In genomic region chr5:172107606-172108005, GRCh38 we compare ENCODE assay signal across 9 cellular contexts.
DNase-seq lines count a peak whose midpoint lies in the region; ATAC-seq and TF ChIP-seq lines count a peak whose summit lies in the region.
"Had no signal": no experiment of that assay in that cellular context is flagged by ENCODE, and none has a peak within 500 bp of the region (broad histone marks: within the 10 kb centered on the region; RNA-seq: fewer than 3 reads in every experiment).

No MANE protein-coding gene starts in this region.

- POLR2A ChIA-PET in activated CD8-positive, alpha-beta T cell treated with anti-CD3 and anti-CD28 coated beads, Interleukin-2, amount 10 ng/mL, durations not matched to agents 7 days and 5 days (lab: Charles Lee), result interaction anchor here (0.8 to 1.1 kb wide), 4 partner anchors 66 to 81 kb away, joined by 3 to 5 read pairs (median 3); partner anchors contain the start of gene STK10
- POLR2A ChIA-PET in activated CD4-positive, alpha-beta memory T cell treated with anti-CD3 and anti-CD28 coated beads, Interleukin-2, amount 10 ng/mL, durations not matched to agents 7 days and 5 days (lab: Charles Lee), result interaction anchor here (1.2 to 28.3 kb wide), 2 partner anchors 11 to 73 kb away, joined by 3 to 905 read pairs; partner anchors contain the start of gene STK10

- H3K27me3 ChIP-seq in suprapubic skin, result no peaks in the 10 kb centered on the region

- H3K27ac ChIP-seq in suprapubic skin, result no peak overlapping the region
- H3K27ac ChIP-seq: C4-2B had no signal

- CTCF ChIA-PET in activated CD8-positive, alpha-beta memory T cell treated with anti-CD3 and anti-CD28 coated beads, Interleukin-2, amount 10 ng/mL, durations not matched to agents 7 days and 5 days (lab: Charles Lee), result interaction anchor here (0.7 to 19.9 kb wide), 9 partner anchors 9 to 186 kb away, joined by 3 to 257 read pairs (median 4); partner anchors contain the start of genes FBXW11, STK10 and UBTD2
- CTCF ChIA-PET in activated CD8-positive, alpha-beta T cell treated with anti-CD3 and anti-CD28 coated beads, Interleukin-2, amount 10 ng/mL, durations not matched to agents 7 days and 5 days (lab: Charles Lee), result interaction anchor here (0.7 to 9.4 kb wide), 9 partner anchors 16 to 178 kb away, joined by 3 to 136 read pairs (median 6); partner anchors contain the start of gene STK10
- CTCF ChIA-PET in activated CD4-positive, alpha-beta memory T cell treated with anti-CD3 and anti-CD28 coated beads, Interleukin-2, amount 10 ng/mL, durations not matched to agents 7 days and 5 days (lab: Charles Lee), result interaction anchor here (0.6 to 6.1 kb wide), 6 partner anchors 9 to 175 kb away, joined by 3 to 59 read pairs (median 6); partner anchors contain the start of gene STK10

- no peak for TF ChIP-seq EP300 in suprapubic skin (IDR thresholded peaks at IDR 0.05)

- TF ChIP-seq CTCF in suprapubic skin (IDR thresholded peaks at IDR 0.05), result no peak

- H3K9me3 ChIP-seq in suprapubic skin, result no peaks in the 10 kb centered on the region

- H3K4me3 Mint-ChIP-seq in activated CD8-positive, alpha-beta memory T cell treated with anti-CD3 and anti-CD28 coated beads, Interleukin-2, amount 10 ng/mL, durations not matched to agents 7 days and 5 days, result no peak overlapping the region
- H3K4me3 Mint-ChIP-seq in activated CD8-positive, alpha-beta T cell treated with anti-CD3 and anti-CD28 coated beads, Interleukin-2, amount 10 ng/mL, durations not matched to agents 7 days and 5 days, result no peak overlapping the region
- H3K4me3 Mint-ChIP-seq in activated CD4-positive, alpha-beta memory T cell treated with anti-CD3 and anti-CD28 coated beads, Interleukin-2, amount 10 ng/mL, durations not matched to agents 7 days and 5 days, result no peak overlapping the region

- H3K4me1 Mint-ChIP-seq in activated CD8-positive, alpha-beta memory T cell treated with anti-CD3 and anti-CD28 coated beads, Interleukin-2, amount 10 ng/mL, durations not matched to agents 7 days and 5 days, result peaks cover 62% of the 10 kb centered on the region
- peaks cover 64% of the 10 kb centered on the region for H3K4me1 Mint-ChIP-seq in activated CD8-positive, alpha-beta T cell treated with anti-CD3 and anti-CD28 coated beads, Interleukin-2, amount 10 ng/mL, durations not matched to agents 7 days and 5 days (ENCODE audit: low read depth)
- H3K4me1 Mint-ChIP-seq in activated CD4-positive, alpha-beta memory T cell treated with anti-CD3 and anti-CD28 coated beads, Interleukin-2, amount 10 ng/mL, durations not matched to agents 7 days and 5 days, result peaks cover 78% of the 10 kb centered on the region

- no peak for TF ChIP-seq POLR2A in suprapubic skin (IDR thresholded peaks at IDR 0.05)

- H3K27me3 Mint-ChIP-seq in activated CD8-positive, alpha-beta memory T cell treated with anti-CD3 and anti-CD28 coated beads, Interleukin-2, amount 10 ng/mL, durations not matched to agents 7 days and 5 days, result no peaks in the 10 kb centered on the region
- no peaks in the 10 kb centered on the region for H3K27me3 Mint-ChIP-seq in activated CD8-positive, alpha-beta T cell treated with anti-CD3 and anti-CD28 coated beads, Interleukin-2, amount 10 ng/mL, durations not matched to agents 7 days and 5 days (ENCODE audit: low read depth)
- no peaks in the 10 kb centered on the region for H3K27me3 Mint-ChIP-seq in activated CD4-positive, alpha-beta memory T cell treated with anti-CD3 and anti-CD28 coated beads, Interleukin-2, amount 10 ng/mL, durations not matched to agents 7 days and 5 days

- no peak for DNase-seq in activated CD8-positive, alpha-beta memory T cell treated with anti-CD3 and anti-CD28 coated beads, Interleukin-2, amount 10 ng/mL, durations not matched to agents 7 days and 5 days
- DNase-seq in activated CD8-positive, alpha-beta memory T cell treated with anti-CD3 and anti-CD28 coated beads for 24 hours, result no peak
- DNase-seq in activated CD8-positive, alpha-beta T cell treated with anti-CD3 and anti-CD28 coated beads, Interleukin-2, amount 10 ng/mL, durations not matched to agents 7 days and 5 days, result no peak
- peak; percentile 53 for DNase-seq in glomerular visceral epithelial cell (ENCODE audit: extremely low spot score)
- no peak for DNase-seq in suprapubic skin (ENCODE audit: low spot score in 2 of 2)
- DNase-seq in activated CD4-positive, alpha-beta memory T cell treated with anti-CD3 and anti-CD28 coated beads, Interleukin-2, amount 10 ng/mL, durations not matched to agents 7 days and 5 days, result no peak
- DNase-seq in GOT3 (lab: John Stamatoyannopoulos, UW), result no peak

- H3K9me3 Mint-ChIP-seq in activated CD8-positive, alpha-beta memory T cell treated with anti-CD3 and anti-CD28 coated beads, Interleukin-2, amount 10 ng/mL, durations not matched to agents 7 days and 5 days (ENCODE audit: low read depth), result no peaks in the 10 kb centered on the region
- no peaks in the 10 kb centered on the region for H3K9me3 Mint-ChIP-seq in activated CD8-positive, alpha-beta T cell treated with anti-CD3 and anti-CD28 coated beads, Interleukin-2, amount 10 ng/mL, durations not matched to agents 7 days and 5 days (ENCODE audit: insufficient read depth)
- H3K9me3 Mint-ChIP-seq in activated CD4-positive, alpha-beta memory T cell treated with anti-CD3 and anti-CD28 coated beads, Interleukin-2, amount 10 ng/mL, durations not matched to agents 7 days and 5 days, result no peaks in the 10 kb centered on the region

- H3K36me3 Mint-ChIP-seq in activated CD8-positive, alpha-beta memory T cell treated with anti-CD3 and anti-CD28 coated beads, Interleukin-2, amount 10 ng/mL, durations not matched to agents 7 days and 5 days, result peaks cover 64% of the 10 kb centered on the region
- H3K36me3 Mint-ChIP-seq in activated CD8-positive, alpha-beta T cell treated with anti-CD3 and anti-CD28 coated beads, Interleukin-2, amount 10 ng/mL, durations not matched to agents 7 days and 5 days (ENCODE audit: low read depth), result peaks cover 84% of the 10 kb centered on the region
- peaks cover 80% of the 10 kb centered on the region for H3K36me3 Mint-ChIP-seq in activated CD4-positive, alpha-beta memory T cell treated with anti-CD3 and anti-CD28 coated beads, Interleukin-2, amount 10 ng/mL, durations not matched to agents 7 days and 5 days (ENCODE audit: low read depth)

- peak overlapping the region; percentile 17 for H3K4me3 ChIP-seq in suprapubic skin

- 30% methylated on average over 13 of the region's 13 CpGs for WGBS in suprapubic skin

- H3K27ac Mint-ChIP-seq in activated CD8-positive, alpha-beta memory T cell treated with anti-CD3 and anti-CD28 coated beads, Interleukin-2, amount 10 ng/mL, durations not matched to agents 7 days and 5 days, result peak overlapping the region; percentile 80
- peak overlapping the region; percentile 67 for H3K27ac Mint-ChIP-seq in activated CD8-positive, alpha-beta T cell treated with anti-CD3 and anti-CD28 coated beads, Interleukin-2, amount 10 ng/mL, durations not matched to agents 7 days and 5 days
- H3K27ac Mint-ChIP-seq in activated CD4-positive, alpha-beta memory T cell treated with anti-CD3 and anti-CD28 coated beads, Interleukin-2, amount 10 ng/mL, durations not matched to agents 7 days and 5 days, result no peak overlapping the region

- H3K36me3 ChIP-seq in suprapubic skin, result peaks cover 10% of the 10 kb centered on the region

- ATAC-seq in activated CD8-positive, alpha-beta memory T cell treated with anti-CD3 and anti-CD28 coated beads, Interleukin-2, amount 10 ng/mL, durations not matched to agents 7 days and 5 days, result no peak
- no peak for ATAC-seq in activated CD8-positive, alpha-beta T cell treated with anti-CD3 and anti-CD28 coated beads, Interleukin-2, amount 10 ng/mL, durations not matched to agents 7 days and 5 days
- ATAC-seq in GM18870 (IDR thresholded peaks at IDR 0.05; ENCODE audit: unreplicated experiment), result no peak

- H3K4me1 ChIP-seq in suprapubic skin, result peaks cover 51% of the 10 kb centered on the region
